ENCODE assay signal across 13 cellular contexts in the genomic region with DNA sequence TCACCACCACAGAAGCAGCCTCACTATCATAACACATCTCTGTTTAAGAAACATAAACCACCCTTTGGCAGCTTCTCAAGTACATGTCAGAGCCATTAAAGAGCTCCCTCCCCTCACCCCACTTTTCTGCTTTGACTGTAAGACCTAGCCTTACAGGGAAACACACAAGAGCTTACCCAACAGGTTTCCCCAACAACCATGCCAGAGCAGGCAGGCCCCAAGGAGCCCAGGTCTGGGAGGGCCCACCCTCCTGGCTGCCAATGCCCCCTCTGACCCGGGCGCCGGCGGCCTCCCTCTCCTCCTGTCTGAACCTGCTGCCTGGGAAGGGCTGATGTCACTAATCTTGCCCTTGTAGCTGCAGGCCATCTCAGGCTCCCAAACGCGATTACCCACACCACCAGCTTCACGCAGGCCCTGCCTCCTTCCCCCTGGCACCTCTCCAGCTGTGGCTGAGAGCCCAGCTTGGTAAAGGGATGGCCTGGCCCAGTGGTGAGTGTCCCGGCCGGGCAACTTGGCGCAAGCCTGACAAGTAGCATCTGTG.
DNase-seq lines count a peak whose midpoint lies in the region; ATAC-seq and TF ChIP-seq lines count a peak whose summit lies in the region.
"Had no signal": no experiment of that assay in that cellular context is flagged by ENCODE, and none has a peak within 500 bp of the region (broad histone marks: within the 10 kb centered on the region; RNA-seq: fewer than 3 reads in every experiment).

No MANE protein-coding gene starts in this region.

- WGBS in adrenal gland, 4 donors: 60 to 78% (median 70%) methylated on average over 4 to 10 of the region's 10 CpGs

- TF ChIP-seq POLR2A in adrenal gland (IDR thresholded peaks at IDR 0.05): no peak

- H3K27ac ChIP-seq in GM23338 (ENCODE audit: low read depth) (no peak overlapping the region), adrenal gland (no peak overlapping the region)

- H3K27me3 Mint-ChIP-seq in GM23338 (ENCODE audit: insufficient read depth, low read depth, poor library complexity): peaks cover 2% of the 10 kb centered on the region
- H3K27me3 Mint-ChIP-seq: activated CD8-positive, alpha-beta memory T cell treated with anti-CD3 and anti-CD28 coated beads, Interleukin-2, amount 10 ng/mL, durations not matched to agents 7 days and 5 days had no signal

- H3K79me2 ChIP-seq in GM23338 (replicated peaks; ENCODE audit: insufficient read depth): no peaks in the 10 kb centered on the region

- no peak overlapping the region for H2AFZ ChIP-seq in GM23338

- peaks cover 13% of the 10 kb centered on the region; the same call in 2 of the 3 replicates for H3K36me3 Mint-ChIP-seq in GM23338 (ENCODE audit: low read depth)
- H3K36me3 Mint-ChIP-seq: activated CD8-positive, alpha-beta memory T cell treated with anti-CD3 and anti-CD28 coated beads, Interleukin-2, amount 10 ng/mL, durations not matched to agents 7 days and 5 days; stimulated activated naive B cell treated with anti-CD40 and anti-IgM and Interleukin-4, amounts not matched to agents 10 μg/mL and 1 μg/mL and 100 μg/mL, for 72 hours had no signal

- H3K9me3 Mint-ChIP-seq in GM23338: no peaks in the 10 kb centered on the region

- no peak overlapping the region for H3K27ac Mint-ChIP-seq in GM23338
- H3K27ac Mint-ChIP-seq: activated CD8-positive, alpha-beta memory T cell treated with anti-CD3 and anti-CD28 coated beads, Interleukin-2, amount 10 ng/mL, durations not matched to agents 7 days and 5 days; stimulated activated naive B cell treated with anti-CD40 and anti-IgM and Interleukin-4, amounts not matched to agents 10 μg/mL and 1 μg/mL and 100 μg/mL, for 72 hours had no signal

- H3K4me3 Mint-ChIP-seq in GM23338: no peak overlapping the region
- H3K4me3 Mint-ChIP-seq: activated CD8-positive, alpha-beta memory T cell treated with anti-CD3 and anti-CD28 coated beads, Interleukin-2, amount 10 ng/mL, durations not matched to agents 7 days and 5 days; stimulated activated naive B cell treated with anti-CD40 and anti-IgM and Interleukin-4, amounts not matched to agents 10 μg/mL and 1 μg/mL and 100 μg/mL, for 72 hours had no signal

- H3F3A ChIP-seq in GM23338 (replicated peaks; ENCODE audit: low read depth): no peaks in the 10 kb centered on the region

- no peaks in the 10 kb centered on the region for H4K20me1 ChIP-seq in GM23338 (replicated peaks; ENCODE audit: insufficient read depth)

- H3K9me3 ChIP-seq in adrenal gland (replicated peaks in 1 of 3): no peaks in the 10 kb centered on the region

- H3K4me1 ChIP-seq in GM23338 (ENCODE audit: insufficient read depth) (peaks cover 42% of the 10 kb centered on the region), adrenal gland (replicated peaks in 1 of 2) (no peaks in the 10 kb centered on the region)

- peak overlapping the region; percentile 55 for H3K4me2 ChIP-seq in GM23338

- H3K27me3 ChIP-seq in GM23338 (ENCODE audit: insufficient read depth) (no peaks in the 10 kb centered on the region), adrenal gland (no peaks in the 10 kb centered on the region)

- no peaks in the 10 kb centered on the region; the same call in 1 of the 2 replicates for H3K36me3 ChIP-seq in GM23338 (ENCODE audit: insufficient read depth)
- no peaks in the 10 kb centered on the region for H3K36me3 ChIP-seq in adrenal gland (replicated peaks in 1 of 2)

- TF ChIP-seq CTCF in GM23338 (conservative IDR thresholded peaks at IDR 0.05; ENCODE audit: low read depth in 2 of 2) (no peak), adrenal gland (IDR thresholded peaks at IDR 0.05) (no peak)

- H3K9me2 ChIP-seq in GM23338 (ENCODE audit: insufficient read depth): peaks cover 18% of the 10 kb centered on the region

- no peak for DNase-seq in GM23338 (ENCODE audit: low spot score)
- peak; percentile 48 to 86 (median 73) for DNase-seq in adrenal gland
- DNase-seq in left cardiac atrium: peak; percentile 76
- peak; percentile 8 for DNase-seq in putamen (ENCODE audit: low spot score)
- no peak for DNase-seq in activated gamma-delta T cell treated with Interleukin-2 at 50 U/mL for 16 hours
- DNase-seq: activated CD8-positive, alpha-beta memory T cell treated with anti-CD3 and anti-CD28 coated beads, Interleukin-2, amount 10 ng/mL, durations not matched to agents 7 days and 5 days; central memory CD4-positive, alpha-beta T cell; NCI-H1436 treated with DMSO at 0.1 percent for 48 hours; SIG-M5; stimulated activated naive B cell treated with anti-CD40 and anti-IgM and Interleukin-4, amounts not matched to agents 10 μg/mL and 1 μg/mL and 100 μg/mL, for 72 hours had no signal

- no peak overlapping the region for H3K4me3 ChIP-seq in GM23338
- no peak overlapping the region for H3K4me3 ChIP-seq in adrenal gland

- H3K4me1 Mint-ChIP-seq in GM23338: peaks cover 51% of the 10 kb centered on the region
- H3K4me1 Mint-ChIP-seq: activated CD8-positive, alpha-beta memory T cell treated with anti-CD3 and anti-CD28 coated beads, Interleukin-2, amount 10 ng/mL, durations not matched to agents 7 days and 5 days; stimulated activated naive B cell treated with anti-CD40 and anti-IgM and Interleukin-4, amounts not matched to agents 10 μg/mL and 1 μg/mL and 100 μg/mL, for 72 hours had no signal

- ATAC-seq in GM23338 (peak; percentile 28; the same call in 2 of the 3 replicates), left cardiac atrium (peak; percentile 96 to 97), HG03280 (IDR thresholded peaks at IDR 0.05; ENCODE audit: unreplicated experiment) (no peak), HG02642 (IDR thresholded peaks at IDR 0.05; ENCODE audit: poor library complexity, unreplicated experiment) (no peak), HG03139 (IDR thresholded peaks at IDR 0.05; ENCODE audit: unreplicated experiment) (no peak)
- ATAC-seq: activated CD8-positive, alpha-beta memory T cell treated with anti-CD3 and anti-CD28 coated beads, Interleukin-2, amount 10 ng/mL, durations not matched to agents 7 days and 5 days; stimulated activated naive B cell treated with anti-CD40 and anti-IgM and Interleukin-4, amounts not matched to agents 10 μg/mL and 1 μg/mL and 100 μg/mL, for 72 hours had no signal

- intact Hi-C loops in adrenal gland (cut with DNase I) (no loop called here), left cardiac atrium (cut with DNase I) (no loop called here)

TF ChIP-seq in GM23338, 12 proteins besides CTCF, POLR2A, EP300 and RAD21 (continues in another document):
- TF ChIP-seq ZNF331 (CRISPR knock-in tag; IDR thresholded peaks at IDR 0.05; ENCODE audit: low read depth) (no peak), JUNB (IDR thresholded peaks at IDR 0.05; ENCODE audit: unreplicated experiment) (no peak), POLR2AphosphoS5 (IDR thresholded peaks at IDR 0.05; ENCODE audit: low read depth) (no peak)
- TF ChIP-seq, protein P1, sequence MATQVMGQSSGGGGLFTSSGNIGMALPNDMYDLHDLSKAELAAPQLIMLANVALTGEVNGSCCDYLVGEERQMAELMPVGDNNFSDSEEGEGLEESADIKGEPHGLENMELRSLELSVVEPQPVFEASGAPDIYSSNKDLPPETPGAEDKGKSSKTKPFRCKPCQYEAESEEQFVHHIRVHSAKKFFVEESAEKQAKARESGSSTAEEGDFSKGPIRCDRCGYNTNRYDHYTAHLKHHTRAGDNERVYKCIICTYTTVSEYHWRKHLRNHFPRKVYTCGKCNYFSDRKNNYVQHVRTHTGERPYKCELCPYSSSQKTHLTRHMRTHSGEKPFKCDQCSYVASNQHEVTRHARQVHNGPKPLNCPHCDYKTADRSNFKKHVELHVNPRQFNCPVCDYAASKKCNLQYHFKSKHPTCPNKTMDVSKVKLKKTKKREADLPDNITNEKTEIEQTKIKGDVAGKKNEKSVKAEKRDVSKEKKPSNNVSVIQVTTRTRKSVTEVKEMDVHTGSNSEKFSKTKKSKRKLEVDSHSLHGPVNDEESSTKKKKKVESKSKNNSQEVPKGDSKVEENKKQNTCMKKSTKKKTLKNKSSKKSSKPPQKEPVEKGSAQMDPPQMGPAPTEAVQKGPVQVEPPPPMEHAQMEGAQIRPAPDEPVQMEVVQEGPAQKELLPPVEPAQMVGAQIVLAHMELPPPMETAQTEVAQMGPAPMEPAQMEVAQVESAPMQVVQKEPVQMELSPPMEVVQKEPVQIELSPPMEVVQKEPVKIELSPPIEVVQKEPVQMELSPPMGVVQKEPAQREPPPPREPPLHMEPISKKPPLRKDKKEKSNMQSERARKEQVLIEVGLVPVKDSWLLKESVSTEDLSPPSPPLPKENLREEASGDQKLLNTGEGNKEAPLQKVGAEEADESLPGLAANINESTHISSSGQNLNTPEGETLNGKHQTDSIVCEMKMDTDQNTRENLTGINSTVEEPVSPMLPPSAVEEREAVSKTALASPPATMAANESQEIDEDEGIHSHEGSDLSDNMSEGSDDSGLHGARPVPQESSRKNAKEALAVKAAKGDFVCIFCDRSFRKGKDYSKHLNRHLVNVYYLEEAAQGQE (IDR thresholded peaks at IDR 0.05; ENCODE audit: unreplicated experiment): no peak

Comparison
In these comparisons a context has a peak if more than half of its experiments do, and no peak if none do; other contexts are left out.
1. ATAC-seq: peak in GM23338 (single experiment) and left cardiac atrium (2 of 2); none in HG03280 (single experiment), HG02642 (single experiment) and HG03139 (single experiment).
2. DNase-seq: peak in adrenal gland (7 of 7), left cardiac atrium (single experiment) and putamen (single experiment); none in GM23338 (single experiment) and activated gamma-delta T cell treated with Interleukin-2 at 50 U/mL for 16 hours (single experiment).